ENCODE assay signal across 8 cellular contexts in the genomic region with DNA sequence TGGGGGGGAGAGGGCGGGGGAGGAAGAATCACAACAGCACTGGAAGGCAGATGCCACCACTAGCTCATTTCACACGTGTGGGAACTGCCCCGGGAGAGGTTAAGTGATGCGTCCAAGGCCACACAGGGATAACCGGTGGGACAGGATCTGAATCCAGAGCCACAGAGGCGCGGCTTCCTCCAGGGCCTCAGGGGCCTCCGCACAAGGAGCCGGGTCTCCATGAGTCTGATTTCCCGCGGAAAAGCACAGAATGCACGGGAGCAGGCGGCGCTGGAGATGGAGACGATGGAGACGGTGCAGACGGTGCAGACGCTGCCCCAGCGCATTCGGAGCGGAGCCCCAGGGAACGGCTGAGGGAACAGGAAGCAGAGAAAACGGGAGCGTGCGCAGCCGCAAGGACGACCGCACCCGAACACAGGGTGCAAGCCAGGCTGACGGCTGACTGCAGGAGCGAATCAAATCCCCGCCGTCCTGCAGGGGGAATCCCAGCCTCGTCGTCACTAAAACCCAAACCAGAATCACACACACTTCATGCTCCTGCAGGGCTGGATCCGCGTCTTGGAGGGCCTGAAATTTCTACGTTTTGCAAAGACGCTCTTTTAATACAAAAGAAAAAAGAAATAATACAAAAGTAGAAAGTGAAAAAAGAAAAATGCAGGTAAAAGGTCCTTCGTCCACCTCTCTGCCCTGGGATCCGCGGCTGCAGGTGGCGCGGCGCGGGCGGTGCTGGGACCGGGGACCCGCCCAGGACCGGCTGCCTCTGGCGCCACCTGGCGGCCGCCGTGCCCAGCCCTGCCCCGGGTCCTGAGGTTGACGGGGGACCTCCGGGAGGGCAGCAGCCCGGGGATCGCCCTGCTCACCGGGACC. TPM values are rescaled to one million over a fixed set of nuclear protein-coding genes. Genes with fewer than 3 reads are reported as not detected.
A peak's percentile ranks its signal among the peaks of the same experiment; 100 is the strongest.
DNase-seq lines count a peak whose midpoint lies in the region; ATAC-seq and TF ChIP-seq lines count a peak whose summit lies in the region.

No MANE protein-coding gene starts in this region.

- H3K4me3 ChIP-seq in esophagus squamous epithelium (peak overlapping the region; percentile 29 to 67 (median 48)), neural cell (ENCODE audit: low read length) (no peak overlapping the region), stomach (peak overlapping the region; percentile 45 to 63 (median 48))

- H3K9me3 ChIP-seq in esophagus squamous epithelium (no peaks in the 10 kb centered on the region), neural cell (ENCODE audit: low read length) (no peaks in the 10 kb centered on the region), stomach (no peaks in the 10 kb centered on the region)

- peaks cover 0 to 32% (median 4%) of the 10 kb centered on the region in 3 donors for H3K36me3 ChIP-seq in esophagus squamous epithelium
- H3K36me3 ChIP-seq in neural cell (ENCODE audit: insufficient read depth, low read length), result peaks cover 8% of the 10 kb centered on the region
- H3K36me3 ChIP-seq in stomach, result peaks cover 6 to 50% (median 31%) of the 10 kb centered on the region in 4 donors

- DNase-seq in NCI-H510A (lab: John Stamatoyannopoulos, UW) (peak; percentile 71), esophagus squamous epithelium (lab: John Stamatoyannopoulos, UW) (no peak), stomach (peak; percentile 80), SKM-1 treated with dmso at 0.1 percent for 144 hours (lab: John Stamatoyannopoulos, UW; ENCODE audit: unreplicated experiment) (no peak)
- DNase-seq in activated T-cell treated with anti-CD3 and anti-CD28 coated beads, Interleukin-2, amount 50 U/mL, for 1 hour, result peak; percentile 85

- no peaks in the 10 kb centered on the region for H3K9me2 ChIP-seq in neural cell (ENCODE audit: insufficient read depth, low read length)

- TF ChIP-seq CTCF in esophagus squamous epithelium (IDR thresholded peaks at IDR 0.05) (peak; percentile 85 to 95 (median 87)), neural cell (IDR thresholded peaks at IDR 0.05; ENCODE audit: poor library complexity, severe bottlenecking) (peak; percentile 48), stomach (IDR thresholded peaks at IDR 0.05) (peak in 5 of 7 experiments; percentile 13 to 95 (median 91))

- peaks cover 3 to 20% (median 11%) of the 10 kb centered on the region in 3 donors for H3K4me1 ChIP-seq in esophagus squamous epithelium
- H3K4me1 ChIP-seq in stomach, result peaks cover 4 to 15% (median 13%) of the 10 kb centered on the region in 4 donors

- H3F3A ChIP-seq in neural cell (ENCODE audit: insufficient read depth, low read length, poor library complexity, severe bottlenecking), result no peaks in the 10 kb centered on the region

- H3K27ac ChIP-seq in esophagus squamous epithelium, result peak overlapping the region in 3 of 4 donors; percentile 47 to 64 (median 61)
- H3K27ac ChIP-seq in neural cell (ENCODE audit: low read length), result no peak overlapping the region
- peak overlapping the region; percentile 6 to 68 (median 51) for H3K27ac ChIP-seq in stomach

- no peak overlapping the region for H3K9ac ChIP-seq in neural cell (ENCODE audit: low read length)

- no peaks in the 10 kb centered on the region for H3K79me2 ChIP-seq in neural cell (replicated peaks; ENCODE audit: insufficient read depth, low read length)

- intact Hi-C loops in esophagus squamous epithelium (cut with DNase I), result loop anchor here (5.0 kb wide), 1 partner anchor 56 kb away; no protein-coding TSS in a partner anchor
- intact Hi-C loops in stomach (cut with DNase I; ENCODE audit: low total_unique reads), result no loop called here

- H3K4me2 ChIP-seq in neural cell (ENCODE audit: low read length), result no peak overlapping the region

- H4K20me1 ChIP-seq in neural cell (ENCODE audit: insufficient read depth), result no peaks in the 10 kb centered on the region

- no peak for TF ChIP-seq EP300 in neural cell (conservative IDR thresholded peaks at IDR 0.05; ENCODE audit: poor library complexity, severe bottlenecking)
- TF ChIP-seq EP300 in stomach (IDR thresholded peaks at IDR 0.05), result no peak

- TF ChIP-seq POLR2A in GM18505 (IDR thresholded peaks at IDR 0.05; ENCODE audit: borderline replicate concordance, extremely low read depth, insufficient read depth, insufficient read length) (no peak), esophagus squamous epithelium (IDR thresholded peaks at IDR 0.05) (no peak), stomach (IDR thresholded peaks at IDR 0.05) (no peak)

- peak; percentile 21 for TF ChIP-seq RAD21 in neural cell (conservative IDR thresholded peaks at IDR 0.05)

- H3K27me3 ChIP-seq in esophagus squamous epithelium (no peaks in the 10 kb centered on the region), neural cell (ENCODE audit: insufficient read depth, low read depth, low read length) (no peaks in the 10 kb centered on the region), stomach (no peaks in the 10 kb centered on the region)

- no peak overlapping the region for H2AFZ ChIP-seq in neural cell (ENCODE audit: low read depth, low read length)

- ATAC-seq in GM18505 (IDR thresholded peaks at IDR 0.05; ENCODE audit: unreplicated experiment) (peak; percentile 86), HG02852 (IDR thresholded peaks at IDR 0.05; ENCODE audit: unreplicated experiment) (peak; percentile 91)

- WGBS in esophagus squamous epithelium, 2 donors, result 4 to 12% methylated on average over 37 to 39 of the region's 60 CpGs
- 8 to 18% (median 13%) methylated on average over 41 to 60 of the region's 60 CpGs for whole genome bisulfite sequencing in stomach, 5 donors

TF ChIP-seq in neural cell, 6 proteins besides CTCF, POLR2A, EP300 and RAD21:
- TF ChIP-seq MXI1 (conservative IDR thresholded peaks at IDR 0.05; ENCODE audit: poor library complexity, severe bottlenecking), result no peak
- no peak for TF ChIP-seq EZH2 (IDR thresholded peaks at IDR 0.05; ENCODE audit: borderline replicate concordance, insufficient read depth, low read length, poor library complexity, severe bottlenecking)
- no peak for TF ChIP-seq TAF1 (IDR thresholded peaks at IDR 0.05; ENCODE audit: low read depth)

RNA-seq across cellular contexts. Expression of gene STX2, which starts 20.4 kb away (rescaled TPM):
- 10 to 100 TPM in 1 of 4 donors, 1 to 10 TPM in 3; 1.2 to 14.1 (median 4.1) TPM for total RNA-seq in esophagus squamous epithelium
- polyA plus RNA-seq in neural cell, result 58.4 and 67.0 TPM in 2 replicates
- polyA minus RNA-seq in neural cell, result 23.9 and 28.4 TPM in 2 replicates
- 10 to 100 TPM in 2 of 5 donors, 1 to 10 TPM in 3; 5.3 to 27.2 (median 9.0) TPM for total RNA-seq in stomach
- 1 to 10 TPM; 7.4 to 9.3 (median 8.4) TPM for polyA plus RNA-seq in stomach

RNA-seq across cellular contexts. Expression of gene RAN, which starts 53.3 kb away (rescaled TPM):
- 100 to 1,000 TPM; 204 to 375 (median 325) TPM for total RNA-seq in esophagus squamous epithelium
- 579 and 616 TPM in 2 replicates for polyA plus RNA-seq in neural cell
- polyA minus RNA-seq in neural cell, result 316 and 334 TPM in 2 replicates
- total RNA-seq in stomach, result 100 to 1,000 TPM in 2 of 5 donors, 10 to 100 TPM in 3; 52.4 to 248 (median 98.2) TPM
- polyA plus RNA-seq in stomach, result 100 to 1,000 TPM; 290 to 352 (median 345) TPM

Comparison
In these comparisons a context has a peak if more than half of its experiments do, and no peak if none do; other contexts are left out.
1. DNase-seq: peak in NCI-H510A (single experiment), activated T-cell treated with anti-CD3 and anti-CD28 coated beads, Interleukin-2, amount 50 U/mL, for 1 hour (single experiment) and stomach (single experiment); none in esophagus squamous epithelium (single experiment) and SKM-1 treated with dmso at 0.1 percent for 144 hours (single experiment).
2. Peak in every context shown above with its lines, with median percentiles within 50 percentile points of each other: CTCF ChIP-seq.